ENCODE assay signal across 25 cellular contexts in genomic region chr1:180815188-180815587, GRCh38.
DNase-seq lines count a peak whose midpoint lies in the region; ATAC-seq, FAIRE-seq and TF ChIP-seq lines count a peak whose summit lies in the region.
"Had no signal": no experiment of that assay in that cellular context is flagged by ENCODE, and none has a peak within 500 bp of the region (broad histone marks: within the 10 kb centered on the region; RNA-seq: fewer than 3 reads in every experiment).

No MANE protein-coding gene starts in this region.

- peaks cover 25% of the 10 kb centered on the region for H3K36me3 Mint-ChIP-seq in activated CD4-positive, alpha-beta memory T cell treated with anti-CD3 and anti-CD28 coated beads for 36 hours

- H3K9me3 ChIP-seq in A549 = no peaks in the 10 kb centered on the region
- H3K9me3 ChIP-seq: esophagus squamous epithelium, neutrophil, SJCRH30, testis had no signal

- H3K4me3 Mint-ChIP-seq in activated CD4-positive, alpha-beta memory T cell treated with anti-CD3 and anti-CD28 coated beads for 36 hours = no peak overlapping the region
- H3K4me3 Mint-ChIP-seq: activated CD8-positive, alpha-beta T cell treated with anti-CD3 and anti-CD28 coated beads, Interleukin-2, amount 10 ng/mL, durations not matched to agents 7 days and 5 days; effector memory CD8-positive, alpha-beta T cell; memory B cell; stimulated activated naive B cell treated with anti-CD40 and anti-IgM and Interleukin-4, amounts not matched to agents 10 μg/mL and 1 μg/mL and 100 μg/mL, for 72 hours; T-cell had no signal

- H3K27ac Mint-ChIP-seq in activated CD4-positive, alpha-beta memory T cell treated with anti-CD3 and anti-CD28 coated beads for 36 hours = no peak overlapping the region
- H3K27ac Mint-ChIP-seq: activated CD8-positive, alpha-beta T cell treated with anti-CD3 and anti-CD28 coated beads, Interleukin-2, amount 10 ng/mL, durations not matched to agents 7 days and 5 days; effector memory CD8-positive, alpha-beta T cell; memory B cell; stimulated activated naive B cell treated with anti-CD40 and anti-IgM and Interleukin-4, amounts not matched to agents 10 μg/mL and 1 μg/mL and 100 μg/mL, for 72 hours; T-cell had no signal

- no peaks in the 10 kb centered on the region for H3K27me3 Mint-ChIP-seq in activated CD4-positive, alpha-beta memory T cell treated with anti-CD3 and anti-CD28 coated beads for 36 hours
- H3K27me3 Mint-ChIP-seq: effector memory CD8-positive, alpha-beta T cell; memory B cell; stimulated activated naive B cell treated with anti-CD40 and anti-IgM and Interleukin-4, amounts not matched to agents 10 μg/mL and 1 μg/mL and 100 μg/mL, for 72 hours; T-cell had no signal

- peaks cover 2% of the 10 kb centered on the region for H3K9me3 Mint-ChIP-seq in activated CD4-positive, alpha-beta memory T cell treated with anti-CD3 and anti-CD28 coated beads for 36 hours
- H3K9me3 Mint-ChIP-seq: effector memory CD8-positive, alpha-beta T cell; T-cell had no signal

- WGBS in A549 (ENCODE audit: missing lambda C conversion rate) = 87% methylated on average over 4 of the region's 4 CpGs

- no peak overlapping the region for H3K4me2 ChIP-seq in A549
- H3K4me2 ChIP-seq: PC-9 had no signal

- POLR2A ChIA-PET in A549 (lab: Yijun Ruan, JAX) = no interaction called here
- POLR2A ChIA-PET in activated CD4-positive, alpha-beta memory T cell treated with anti-CD3 and anti-CD28 coated beads for 36 hours (lab: Charles Lee) = no interaction called here

- no peak for TF ChIP-seq EP300 in A549 (IDR thresholded peaks at IDR 0.05)

- CTCF ChIA-PET in A549 (lab: Yijun Ruan, JAX) = no interaction called here
- CTCF ChIA-PET in activated CD4-positive, alpha-beta memory T cell treated with anti-CD3 and anti-CD28 coated beads for 36 hours (lab: Charles Lee) = no interaction called here

- intact Hi-C loops in activated CD4-positive, alpha-beta memory T cell treated with anti-CD3 and anti-CD28 coated beads for 36 hours (cut with micrococcal nuclease) = no loop called here

- ATAC-seq in A549 (no peak), GM18498 (IDR thresholded peaks at IDR 0.05; ENCODE audit: unreplicated experiment) (no peak)
- ATAC-seq: activated CD8-positive, alpha-beta T cell treated with anti-CD3 and anti-CD28 coated beads, Interleukin-2, amount 10 ng/mL, durations not matched to agents 7 days and 5 days; effector memory CD8-positive, alpha-beta T cell; stimulated activated naive B cell treated with anti-CD40 and anti-IgM and Interleukin-4, amounts not matched to agents 10 μg/mL and 1 μg/mL and 100 μg/mL, for 72 hours; T-cell had no signal

- H3K4me1 Mint-ChIP-seq in activated CD4-positive, alpha-beta memory T cell treated with anti-CD3 and anti-CD28 coated beads for 36 hours (ENCODE audit: low read depth) = no peaks in the 10 kb centered on the region
- H3K4me1 Mint-ChIP-seq: memory B cell; stimulated activated naive B cell treated with anti-CD40 and anti-IgM and Interleukin-4, amounts not matched to agents 10 μg/mL and 1 μg/mL and 100 μg/mL, for 72 hours had no signal

- TF ChIP-seq RAD21 in A549 (conservative IDR thresholded peaks at IDR 0.05 in 1 of 2, IDR thresholded peaks at IDR 0.05 in 1 of 2) = no peak

- TF ChIP-seq CTCF in A549 (IDR thresholded peaks at IDR 0.05) = no peak

- FAIRE-seq in A549 (lab: Jason Lieb, UNC) = peak; percentile 18
- FAIRE-seq: colon, HTR-8/SVneo had no signal

- no peak for DNase-seq in A549 (ENCODE audit: low read depth in 1 of 2, low spot score in 1 of 2)
- DNase-seq in DMS153 treated with DMSO at 0.1 percent for 48 hours (lab: John Stamatoyannopoulos, UW; ENCODE audit: unreplicated experiment) = peak; percentile 69
- DNase-seq in NCI-H2029 treated with DMSO at 0.1 percent for 48 hours (lab: John Stamatoyannopoulos, UW) = peak; percentile 38
- DNase-seq in OCI-M1 (lab: John Stamatoyannopoulos, UW) = peak; percentile 33
- no peak for DNase-seq in activated CD4-positive, alpha-beta memory T cell treated with anti-CD3 and anti-CD28 coated beads for 36 hours
- DNase-seq in NOMO-1 (lab: John Stamatoyannopoulos, UW; ENCODE audit: unreplicated experiment in 2 of 2) = no peak
- no peak for DNase-seq in GF-D8 (lab: John Stamatoyannopoulos, UW)
- DNase-seq: activated CD4-positive, CD25-positive, alpha-beta regulatory T cell treated with anti-CD3 and anti-CD28 coated beads, Interleukin-2, amount 50 U/mL, for 72 hours; activated CD8-positive, alpha-beta T cell treated with anti-CD3 and anti-CD28 coated beads, Interleukin-2, amount 10 ng/mL, durations not matched to agents 7 days and 5 days; brain microvascular endothelial cell; effector memory CD8-positive, alpha-beta T cell; esophagus squamous epithelium; Karpas-422; NCI-H526 treated with DMSO at 0.1 percent for 48 hours; PC-9; SJCRH30; stimulated activated naive B cell treated with anti-CD40 and anti-IgM and Interleukin-4, amounts not matched to agents 10 μg/mL and 1 μg/mL and 100 μg/mL, for 72 hours; T-cell; testis had no signal

- H3K4me3 ChIP-seq in A549 = no peak overlapping the region
- H3K4me3 ChIP-seq: esophagus squamous epithelium, PC-9, SJCRH30, skin epidermis, testis had no signal

- no peak for TF ChIP-seq POLR2A in A549 (IDR thresholded peaks at IDR 0.05; ENCODE audit: low read length)

- no peak overlapping the region for H3K27ac ChIP-seq in A549
- H3K27ac ChIP-seq: brain microvascular endothelial cell, esophagus squamous epithelium, neutrophil, PC-9, SJCRH30, skin epidermis, testis had no signal

- no peaks in the 10 kb centered on the region for H3K4me1 ChIP-seq in A549
- H3K4me1 ChIP-seq: esophagus squamous epithelium, testis had no signal

TF ChIP-seq in A549, 52 proteins besides CTCF, POLR2A, EP300 and RAD21 (continues in another document):
- TF ChIP-seq HOXB13 (CRISPR knock-in tag; IDR thresholded peaks at IDR 0.05; ENCODE audit: low read depth) = no peak
- TF ChIP-seq TFCP2L1 (CRISPR knock-in tag; IDR thresholded peaks at IDR 0.05) = no peak
- TF ChIP-seq NPAS2 (CRISPR knock-in tag; IDR thresholded peaks at IDR 0.05; ENCODE audit: borderline replicate concordance) = no peak
- no peak for TF ChIP-seq ZC3H11A (IDR thresholded peaks at IDR 0.05)
- TF ChIP-seq HOXA7 (CRISPR knock-in tag; IDR thresholded peaks at IDR 0.05) = no peak
- no peak for TF ChIP-seq BCL3 (IDR thresholded peaks at IDR 0.05)
- no peak for TF ChIP-seq ZSCAN20 (CRISPR knock-in tag; IDR thresholded peaks at IDR 0.05)
- TF ChIP-seq, protein P1, sequence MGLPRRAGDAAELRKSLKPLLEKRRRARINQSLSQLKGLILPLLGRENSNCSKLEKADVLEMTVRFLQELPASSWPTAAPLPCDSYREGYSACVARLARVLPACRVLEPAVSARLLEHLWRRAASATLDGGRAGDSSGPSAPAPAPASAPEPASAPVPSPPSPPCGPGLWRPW (IDR thresholded peaks at IDR 0.05) = no peak
- TF ChIP-seq, protein P2, sequence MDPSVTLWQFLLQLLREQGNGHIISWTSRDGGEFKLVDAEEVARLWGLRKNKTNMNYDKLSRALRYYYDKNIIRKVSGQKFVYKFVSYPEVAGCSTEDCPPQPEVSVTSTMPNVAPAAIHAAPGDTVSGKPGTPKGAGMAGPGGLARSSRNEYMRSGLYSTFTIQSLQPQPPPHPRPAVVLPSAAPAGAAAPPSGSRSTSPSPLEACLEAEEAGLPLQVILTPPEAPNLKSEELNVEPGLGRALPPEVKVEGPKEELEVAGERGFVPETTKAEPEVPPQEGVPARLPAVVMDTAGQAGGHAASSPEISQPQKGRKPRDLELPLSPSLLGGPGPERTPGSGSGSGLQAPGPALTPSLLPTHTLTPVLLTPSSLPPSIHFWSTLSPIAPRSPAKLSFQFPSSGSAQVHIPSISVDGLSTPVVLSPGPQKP (IDR thresholded peaks at IDR 0.05; ENCODE audit: low read depth, low read length) = no peak
- TF ChIP-seq, protein P3, sequence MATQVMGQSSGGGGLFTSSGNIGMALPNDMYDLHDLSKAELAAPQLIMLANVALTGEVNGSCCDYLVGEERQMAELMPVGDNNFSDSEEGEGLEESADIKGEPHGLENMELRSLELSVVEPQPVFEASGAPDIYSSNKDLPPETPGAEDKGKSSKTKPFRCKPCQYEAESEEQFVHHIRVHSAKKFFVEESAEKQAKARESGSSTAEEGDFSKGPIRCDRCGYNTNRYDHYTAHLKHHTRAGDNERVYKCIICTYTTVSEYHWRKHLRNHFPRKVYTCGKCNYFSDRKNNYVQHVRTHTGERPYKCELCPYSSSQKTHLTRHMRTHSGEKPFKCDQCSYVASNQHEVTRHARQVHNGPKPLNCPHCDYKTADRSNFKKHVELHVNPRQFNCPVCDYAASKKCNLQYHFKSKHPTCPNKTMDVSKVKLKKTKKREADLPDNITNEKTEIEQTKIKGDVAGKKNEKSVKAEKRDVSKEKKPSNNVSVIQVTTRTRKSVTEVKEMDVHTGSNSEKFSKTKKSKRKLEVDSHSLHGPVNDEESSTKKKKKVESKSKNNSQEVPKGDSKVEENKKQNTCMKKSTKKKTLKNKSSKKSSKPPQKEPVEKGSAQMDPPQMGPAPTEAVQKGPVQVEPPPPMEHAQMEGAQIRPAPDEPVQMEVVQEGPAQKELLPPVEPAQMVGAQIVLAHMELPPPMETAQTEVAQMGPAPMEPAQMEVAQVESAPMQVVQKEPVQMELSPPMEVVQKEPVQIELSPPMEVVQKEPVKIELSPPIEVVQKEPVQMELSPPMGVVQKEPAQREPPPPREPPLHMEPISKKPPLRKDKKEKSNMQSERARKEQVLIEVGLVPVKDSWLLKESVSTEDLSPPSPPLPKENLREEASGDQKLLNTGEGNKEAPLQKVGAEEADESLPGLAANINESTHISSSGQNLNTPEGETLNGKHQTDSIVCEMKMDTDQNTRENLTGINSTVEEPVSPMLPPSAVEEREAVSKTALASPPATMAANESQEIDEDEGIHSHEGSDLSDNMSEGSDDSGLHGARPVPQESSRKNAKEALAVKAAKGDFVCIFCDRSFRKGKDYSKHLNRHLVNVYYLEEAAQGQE (IDR thresholded peaks at IDR 0.05) = no peak
- no peak for TF ChIP-seq RFX5 (IDR thresholded peaks at IDR 0.05)

Comparison
In these comparisons a context has a peak if more than half of its experiments do, and no peak if none do; other contexts are left out.
1. DNase-seq: peak in DMS153 treated with DMSO at 0.1 percent for 48 hours (single experiment), NCI-H2029 treated with DMSO at 0.1 percent for 48 hours (single experiment) and OCI-M1 (single experiment); none in A549 (0 of 2), activated CD4-positive, alpha-beta memory T cell treated with anti-CD3 and anti-CD28 coated beads for 36 hours (single experiment), NOMO-1 (0 of 2) and GF-D8 (single experiment).